In genomic region chr1:183051546-183051945, GRCh38 we compare ENCODE assay signal across 24 cellular contexts. TPM values are rescaled to one million over a fixed set of nuclear protein-coding genes. Genes with fewer than 3 reads are reported as not detected.
DNase-seq lines count a peak whose midpoint lies in the region; ATAC-seq and TF ChIP-seq lines count a peak whose summit lies in the region.
"Had no signal": no experiment of that assay in that cellular context is flagged by ENCODE, and none has a peak within 500 bp of the region (broad histone marks: within the 10 kb centered on the region; RNA-seq: fewer than 3 reads in every experiment).

No MANE protein-coding gene starts in this region.

- TF ChIP-seq CTCF in MCF 10A (IDR thresholded peaks at IDR 0.05; ENCODE audit: unreplicated experiment) (no peak), mammary epithelial cell (conservative IDR thresholded peaks at IDR 0.05 in 1 of 2, IDR thresholded peaks at IDR 0.05 in 1 of 2; ENCODE audit: extremely low read depth in 1 of 2, insufficient read depth in 1 of 2, low read depth in 1 of 2, low read length in 2 of 2) (no peak), heart left ventricle (IDR thresholded peaks at IDR 0.05) (no peak), gastrocnemius medialis (IDR thresholded peaks at IDR 0.05 in 4 of 5, conservative IDR thresholded peaks at IDR 0.05 in 1 of 5) (no peak)

- no peak overlapping the region for H2AFZ ChIP-seq in mammary epithelial cell (ENCODE audit: low read depth, low read length)

- 10% methylated on average over 1 of the region's 1 CpG for WGBS in mammary epithelial cell (ENCODE audit: low coverage, missing lambda C conversion rate)
- WGBS in heart left ventricle, 4 donors, result 7 to 16% (median 11%) methylated on average over 1 of the region's 1 CpG

- in situ Hi-C loops in mammary epithelial cell (cut with MboI; ENCODE audit: low sequenced_read_pairs in 2 of 2), result no loop called here
- in situ Hi-C loops in gastrocnemius medialis (cut with MboI; ENCODE audit: low sequenced_read_pairs in 4 of 4), result no loop called here

- BruUV-seq in MCF 10A (replicated peaks; lab: Mats Ljungman, UMichigan) (no TSS peak), mammary epithelial cell (replicated peaks; lab: Mats Ljungman, UMichigan) (no TSS peak)

- peaks cover 34% of the 10 kb centered on the region for H3K4me1 Mint-ChIP-seq in MCF 10A (ENCODE audit: insufficient read depth, unreplicated experiment)
- peaks cover 2% of the 10 kb centered on the region for H3K4me1 Mint-ChIP-seq in activated CD8-positive, alpha-beta memory T cell treated with anti-CD3 and anti-CD28 coated beads, Interleukin-2, amount 10 ng/mL, durations not matched to agents 7 days and 5 days

- peak; percentile 39 for DNase-seq in MCF 10A (ENCODE audit: unreplicated experiment)
- no peak for DNase-seq in mammary epithelial cell
- DNase-seq in heart left ventricle, result no peak
- no peak for DNase-seq in gastrocnemius medialis
- DNase-seq in activated CD8-positive, alpha-beta memory T cell treated with anti-CD3 and anti-CD28 coated beads, Interleukin-2, amount 10 ng/mL, durations not matched to agents 7 days and 5 days, result no peak
- DNase-seq: 8988T; activated B cell treated with CpG ODN at 0.5 μM for 24 hours; activated CD4-positive, alpha-beta T cell treated with anti-CD3 and anti-CD28 coated beads, Interleukin-2, amount 50 U/mL, for 4 hours; activated naive CD8-positive, alpha-beta T cell treated with anti-CD3 and anti-CD28 coated beads, Interleukin-2, amount 10 ng/mL, durations not matched to agents 7 days and 5 days; body of pancreas; effector CD8-positive, alpha-beta T cell; foreskin keratinocyte; GF-D8; H9; hippocampal formation; NCI-H1694 treated with DMSO at 0.1 percent for 48 hours; NCI-H2171 treated with DMSO at 0.1 percent for 48 hours; NCI-H526 treated with DMSO at 0.1 percent for 48 hours; stimulated activated CD8-positive, alpha-beta memory T cell treated with anti-CD3 and anti-CD28 coated beads, Interleukin-4, amount 100 ng/mL, for 48 hours; upper lobe of left lung had no signal

- dilution Hi-C loops in mammary epithelial cell (cut with HindIII; ENCODE audit: low sequenced_read_pairs), result no loop called here

- no peak overlapping the region for H3K4me2 ChIP-seq in mammary epithelial cell (ENCODE audit: insufficient read depth, low read depth, low read length)

- peak overlapping the region; percentile 26 for H3K27ac Mint-ChIP-seq in MCF 10A (ENCODE audit: low read depth, unreplicated experiment)
- H3K27ac Mint-ChIP-seq in activated CD8-positive, alpha-beta memory T cell treated with anti-CD3 and anti-CD28 coated beads, Interleukin-2, amount 10 ng/mL, durations not matched to agents 7 days and 5 days, result no peak overlapping the region
- H3K27ac Mint-ChIP-seq: activated naive CD8-positive, alpha-beta T cell treated with anti-CD3 and anti-CD28 coated beads, Interleukin-2, amount 10 ng/mL, durations not matched to agents 7 days and 5 days had no signal

- no peaks in the 10 kb centered on the region for H3K36me3 ChIP-seq in mammary epithelial cell (ENCODE audit: insufficient read depth, low read length)
- H3K36me3 ChIP-seq in heart left ventricle, result no peaks in the 10 kb centered on the region
- no peaks in the 10 kb centered on the region for H3K36me3 ChIP-seq in gastrocnemius medialis
- H3K36me3 ChIP-seq: upper lobe of left lung had no signal

- CTCF ChIA-PET in MCF 10A (lab: Yijun Ruan, JAX) (interaction anchor here (1.1 kb wide), 1 partner anchor 19 kb away, joined by 3 read pairs; no protein-coding TSS in a partner anchor), mammary epithelial cell (lab: Charles Lee; ENCODE audit: low non-redundant PET) (no interaction called here)
- CTCF ChIA-PET in activated CD8-positive, alpha-beta memory T cell treated with anti-CD3 and anti-CD28 coated beads, Interleukin-2, amount 10 ng/mL, durations not matched to agents 7 days and 5 days (lab: Charles Lee), result no interaction called here

- no peaks in the 10 kb centered on the region for H3K9me3 Mint-ChIP-seq in MCF 10A (ENCODE audit: unreplicated experiment)
- H3K9me3 Mint-ChIP-seq in activated CD8-positive, alpha-beta memory T cell treated with anti-CD3 and anti-CD28 coated beads, Interleukin-2, amount 10 ng/mL, durations not matched to agents 7 days and 5 days (ENCODE audit: low read depth), result no peaks in the 10 kb centered on the region
- H3K9me3 Mint-ChIP-seq: activated B cell treated with CpG ODN at 0.5 μM for 24 hours; activated naive CD8-positive, alpha-beta T cell treated with anti-CD3 and anti-CD28 coated beads, Interleukin-2, amount 10 ng/mL, durations not matched to agents 7 days and 5 days; H9 had no signal

- H3K4me1 ChIP-seq in mammary epithelial cell (ENCODE audit: insufficient read depth, low read length) (no peaks in the 10 kb centered on the region), heart left ventricle (peaks cover 3 to 81% (median 50%) of the 10 kb centered on the region in 12 donors), gastrocnemius medialis (peaks cover 63 to 75% of the 10 kb centered on the region in 2 donors)

- ATAC-seq in SK-N-SH treated with all-trans-retinoic acid at 6 μM for 48 hours (peak; percentile 24; the same call in 1 of the 3 replicates), heart left ventricle (peak in 3 of 4 donors; percentile 21 to 59 (median 58)), gastrocnemius medialis (peak; percentile 52 to 78), GM18861 (IDR thresholded peaks at IDR 0.05; ENCODE audit: unreplicated experiment) (no peak), HG03045 (IDR thresholded peaks at IDR 0.05; ENCODE audit: unreplicated experiment) (no peak)
- no peak for ATAC-seq in activated CD8-positive, alpha-beta memory T cell treated with anti-CD3 and anti-CD28 coated beads, Interleukin-2, amount 10 ng/mL, durations not matched to agents 7 days and 5 days
- ATAC-seq: body of pancreas, foreskin keratinocyte had no signal

- no peak overlapping the region for H3K9ac ChIP-seq in mammary epithelial cell (ENCODE audit: insufficient read depth, low read length)

- H3K4me3 ChIP-seq in mammary epithelial cell (replicated peaks in 1 of 3; ENCODE audit: insufficient read depth in 1 of 3, low read depth in 2 of 3, low read length in 3 of 3) (no peak overlapping the region), heart left ventricle (peak overlapping the region in 1 of 12 donors; percentile 2), gastrocnemius medialis (no peak overlapping the region)
- H3K4me3 ChIP-seq: body of pancreas, upper lobe of left lung had no signal

- H3K27ac ChIP-seq in mammary epithelial cell (ENCODE audit: insufficient read depth, low read depth, low read length), result no peak overlapping the region
- peak overlapping the region in 2 of 12 donors; percentile 17 to 20 for H3K27ac ChIP-seq in heart left ventricle
- H3K27ac ChIP-seq in gastrocnemius medialis, result peak overlapping the region; percentile 4 to 68 (median 48)
- H3K27ac ChIP-seq: body of pancreas, foreskin keratinocyte, upper lobe of left lung had no signal

- H3K4me3 Mint-ChIP-seq in MCF 10A (ENCODE audit: unreplicated experiment), result no peak overlapping the region
- no peak overlapping the region for H3K4me3 Mint-ChIP-seq in activated CD8-positive, alpha-beta memory T cell treated with anti-CD3 and anti-CD28 coated beads, Interleukin-2, amount 10 ng/mL, durations not matched to agents 7 days and 5 days
- H3K4me3 Mint-ChIP-seq: activated B cell treated with CpG ODN at 0.5 μM for 24 hours; activated naive CD8-positive, alpha-beta T cell treated with anti-CD3 and anti-CD28 coated beads, Interleukin-2, amount 10 ng/mL, durations not matched to agents 7 days and 5 days; H9; neural crest cell had no signal

- H3K79me2 ChIP-seq in mammary epithelial cell (ENCODE audit: insufficient read depth, low read length), result peaks cover 94% of the 10 kb centered on the region

- H3K27me3 Mint-ChIP-seq in MCF 10A (ENCODE audit: insufficient read depth, unreplicated experiment), result no peaks in the 10 kb centered on the region
- H3K27me3 Mint-ChIP-seq in activated CD8-positive, alpha-beta memory T cell treated with anti-CD3 and anti-CD28 coated beads, Interleukin-2, amount 10 ng/mL, durations not matched to agents 7 days and 5 days, result peaks cover 35% of the 10 kb centered on the region
- H3K27me3 Mint-ChIP-seq: activated B cell treated with CpG ODN at 0.5 μM for 24 hours had no signal

- H3K9me3 ChIP-seq in mammary epithelial cell (replicated peaks; ENCODE audit: insufficient read depth, low read length) (no peaks in the 10 kb centered on the region), heart left ventricle (no peaks in the 10 kb centered on the region), gastrocnemius medialis (no peaks in the 10 kb centered on the region)
- H3K9me3 ChIP-seq: body of pancreas, upper lobe of left lung had no signal

- POLR2A ChIA-PET in MCF 10A (lab: Yijun Ruan, JAX), result interaction anchor here (0.9 to 1.7 kb wide), 8 partner anchors 9 to 52 kb away, joined by 3 to 6 read pairs (median 4); no protein-coding TSS in a partner anchor

- no peaks in the 10 kb centered on the region for H3K27me3 ChIP-seq in mammary epithelial cell (ENCODE audit: insufficient read depth, low read length)
- no peaks in the 10 kb centered on the region for H3K27me3 ChIP-seq in heart left ventricle
- no peaks in the 10 kb centered on the region for H3K27me3 ChIP-seq in gastrocnemius medialis
- H3K27me3 ChIP-seq: body of pancreas, foreskin keratinocyte, upper lobe of left lung had no signal

- intact Hi-C loops in MCF 10A (cut with micrococcal nuclease) (no loop called here), mammary epithelial cell (cut with micrococcal nuclease) (no loop called here), heart left ventricle (cut with DNase I) (no loop called here), gastrocnemius medialis (cut with DNase I; ENCODE audit: low total_unique reads) (no loop called here)

- H3K36me3 Mint-ChIP-seq in MCF 10A (ENCODE audit: insufficient read depth, unreplicated experiment), result peaks cover 6% of the 10 kb centered on the region
- H3K36me3 Mint-ChIP-seq in activated CD8-positive, alpha-beta memory T cell treated with anti-CD3 and anti-CD28 coated beads, Interleukin-2, amount 10 ng/mL, durations not matched to agents 7 days and 5 days, result no peaks in the 10 kb centered on the region

- peaks cover 3% of the 10 kb centered on the region for H4K20me1 ChIP-seq in mammary epithelial cell (ENCODE audit: insufficient read depth, low read length)

- TF ChIP-seq POLR2A in heart left ventricle (IDR thresholded peaks at IDR 0.05) (no peak), gastrocnemius medialis (IDR thresholded peaks at IDR 0.05) (no peak)

RNA-seq across cellular contexts. Expression of gene LAMC1, which starts 28.3 kb away (rescaled TPM):
- total RNA-seq in MCF 10A (2022), result 179 and 230 TPM in 2 replicates
- total RNA-seq in mammary epithelial cell, result 100 to 1,000 TPM; 131 to 164 TPM
- 69.5 TPM for polyA plus RNA-seq in mammary epithelial cell
- polyA minus RNA-seq in mammary epithelial cell, result 137 TPM
- 100 to 1,000 TPM in 7 of 9 donors, 10 to 100 TPM in 2; 78.6 to 226 (median 122) TPM for total RNA-seq in heart left ventricle
- 100 to 1,000 TPM in 1 of 2 donors, 10 to 100 TPM in 1; 22.9 to 108 TPM for polyA plus RNA-seq in heart left ventricle
- total RNA-seq in gastrocnemius medialis, result 100 to 1,000 TPM in 3 of 4 donors, 10 to 100 TPM in 1; 96.1 to 161 (median 135) TPM
- under 1 TPM in 1 of 2 experiments, not detected in 1; 0.40 TPM for total RNA-seq in activated CD8-positive, alpha-beta memory T cell treated with anti-CD3 and anti-CD28 coated beads, Interleukin-2, amount 10 ng/mL, durations not matched to agents 7 days and 5 days

Comparison
In these comparisons a context has a peak if more than half of its experiments do, and no peak if none do; other contexts are left out.
1. ATAC-seq: peak in SK-N-SH treated with all-trans-retinoic acid at 6 μM for 48 hours (single experiment), heart left ventricle (3 of 4) and gastrocnemius medialis (2 of 2); none in GM18861 (single experiment), HG03045 (single experiment) and activated CD8-positive, alpha-beta memory T cell treated with anti-CD3 and anti-CD28 coated beads, Interleukin-2, amount 10 ng/mL, durations not matched to agents 7 days and 5 days (single experiment).
2. RNA of gene LAMC1, which starts 28.3 kb away (total RNA-seq): 179 to 230 TPM in MCF 10A, 131 to 164 TPM in mammary epithelial cell, 96.1 to 161 TPM in gastrocnemius medialis and 78.6 to 226 TPM in heart left ventricle; 0.40 TPM in activated CD8-positive, alpha-beta memory T cell treated with anti-CD3 and anti-CD28 coated beads, Interleukin-2, amount 10 ng/mL, durations not matched to agents 7 days and 5 days; every median in the first group is over 10 times any median in the second.